26 cellular contexts compared by ENCODE assay signal in genomic region chr6:116883005-116883404, GRCh38. TPM values are rescaled to one million over a fixed set of nuclear protein-coding genes. Genes with fewer than 3 reads are reported as not detected.
"Had no signal": no experiment of that assay in that cellular context is flagged by ENCODE, and none has a peak within 500 bp of the region (broad histone marks: within the 10 kb centered on the region; RNA-seq: fewer than 3 reads in every experiment).

No MANE protein-coding gene starts in this region.

- H3K9me3 ChIP-seq: breast epithelium, colonic mucosa, esophagus muscularis mucosa, left lung, neutrophil, pancreas, thyroid gland, upper lobe of right lung had no signal

- H3K27ac ChIP-seq: breast epithelium, colonic mucosa, dorsolateral prefrontal cortex, esophagus muscularis mucosa, foreskin keratinocyte, left lung, neutrophil, pancreas, thyroid gland, upper lobe of right lung had no signal

- DNase-seq: activated CD4-positive, alpha-beta memory T cell treated with anti-CD3 and anti-CD28 coated beads for 36 hours; activated CD4-positive, alpha-beta T cell treated with anti-CD3 and anti-CD28 coated beads for 48 hours; activated naive CD4-positive, alpha-beta T cell treated with Interleukin-2 at 50 U/mL for 16 hours; activated naive CD8-positive, alpha-beta T cell treated with anti-CD3 and anti-CD28 coated beads for 36 hours; activated T-cell treated with anti-CD3 and anti-CD28 coated beads, Interleukin-2, amount 50 U/mL, for 48 hours; colonic mucosa; dorsolateral prefrontal cortex; effector memory CD8-positive, alpha-beta T cell; left lung; midbrain; natural killer cell; pancreas; right cardiac atrium; stimulated activated CD4-positive, alpha-beta T cell treated with anti-CD3 and anti-CD28 coated beads, Interleukin-12 subunit alpha, Interleukin-12 subunit beta, amount 100 ng/mL, for 4 hours; substantia nigra; T-helper 17 cell; thyroid gland; upper lobe of right lung had no signal

- FAIRE-seq: pancreas had no signal

- H3K4me1 ChIP-seq: breast epithelium, colonic mucosa, esophagus muscularis mucosa, foreskin keratinocyte, left lung, pancreas, thyroid gland, upper lobe of right lung had no signal

- ATAC-seq: effector memory CD8-positive, alpha-beta T cell; foreskin keratinocyte; left lung; natural killer cell; pancreas; right cardiac atrium; T-helper 17 cell; upper lobe of right lung had no signal

- H3K4me3 ChIP-seq: breast epithelium, colonic mucosa, dorsolateral prefrontal cortex, esophagus muscularis mucosa, left lung, pancreas, thyroid gland, upper lobe of right lung had no signal

- H3K27me3 ChIP-seq: colonic mucosa, thyroid gland had no signal

- H3K36me3 ChIP-seq: breast epithelium, colonic mucosa, esophagus muscularis mucosa, left lung, neutrophil, pancreas, thyroid gland, upper lobe of right lung had no signal

RNA-seq across cellular contexts. Expression of gene RFX6, which starts 6.0 kb away (rescaled TPM):
- total RNA-seq: activated CD4-positive, alpha-beta memory T cell treated with anti-CD3 and anti-CD28 coated beads for 36 hours; activated naive CD8-positive, alpha-beta T cell treated with anti-CD3 and anti-CD28 coated beads for 36 hours; esophagus muscularis mucosa; foreskin keratinocyte; kidney epithelial cell; left lung; lung microvascular endothelial cell; natural killer cell; pulmonary artery endothelial cell; right cardiac atrium; skeletal muscle tissue; T-helper 17 cell; thyroid gland; upper lobe of right lung had no signal
- polyA plus RNA-seq: foreskin keratinocyte, right cardiac atrium had no signal

RNA-seq across cellular contexts. Expression of gene GPRC6A, which starts 54.1 kb away (rescaled TPM):
- total RNA-seq: activated CD4-positive, alpha-beta memory T cell treated with anti-CD3 and anti-CD28 coated beads for 36 hours; activated naive CD8-positive, alpha-beta T cell treated with anti-CD3 and anti-CD28 coated beads for 36 hours; breast epithelium; dorsolateral prefrontal cortex; esophagus muscularis mucosa; foreskin keratinocyte; kidney epithelial cell; lung microvascular endothelial cell; natural killer cell; pancreas; pulmonary artery endothelial cell; right cardiac atrium; skeletal muscle tissue; T-helper 17 cell; thyroid gland; upper lobe of right lung had no signal
- polyA plus RNA-seq: foreskin keratinocyte, pancreas, right cardiac atrium had no signal
